ENCODE assay signal across 13 cellular contexts in genomic region chr9:86349271-86349670, GRCh38. TPM values are rescaled to one million over a fixed set of nuclear protein-coding genes. Genes with fewer than 3 reads are reported as not detected.
DNase-seq lines count a peak whose midpoint lies in the region; ATAC-seq and TF ChIP-seq lines count a peak whose summit lies in the region.
"Had no signal": no experiment of that assay in that cellular context is flagged by ENCODE, and none has a peak within 500 bp of the region (broad histone marks: within the 10 kb centered on the region; RNA-seq: fewer than 3 reads in every experiment).

No MANE protein-coding gene starts in this region.

- peak overlapping the region; percentile 99 for H3K4me2 ChIP-seq in osteoblast (ENCODE audit: insufficient read depth, low read length)

- POLR2A ChIA-PET in activated CD4-positive, alpha-beta memory T cell treated with anti-CD3 and anti-CD28 coated beads for 36 hours (lab: Charles Lee) = interaction anchor here (1.0 to 1.5 kb wide), 2 partner anchors 9 to 67 kb away, joined by 3 read pairs; partner anchors contain the start of gene ISCA1
- POLR2A ChIA-PET in activated CD4-positive, alpha-beta memory T cell treated with anti-CD3 and anti-CD28 coated beads, Interleukin-2, amount 10 ng/mL, durations not matched to agents 7 days and 5 days (lab: Charles Lee) = interaction anchor here (1.5 to 3.7 kb wide), 2 partner anchors 9 to 11 kb away, joined by 4 to 18 read pairs; no protein-coding TSS in a partner anchor

- no peak overlapping the region for H2AFZ ChIP-seq in osteoblast (ENCODE audit: low read length)

- peaks cover 50% of the 10 kb centered on the region for H3K4me1 Mint-ChIP-seq in activated CD4-positive, alpha-beta memory T cell treated with anti-CD3 and anti-CD28 coated beads for 36 hours (ENCODE audit: low read depth)
- peaks cover 61% of the 10 kb centered on the region for H3K4me1 Mint-ChIP-seq in activated CD4-positive, alpha-beta memory T cell treated with anti-CD3 and anti-CD28 coated beads, Interleukin-2, amount 10 ng/mL, durations not matched to agents 7 days and 5 days
- H3K4me1 Mint-ChIP-seq in effector memory CD8-positive, alpha-beta T cell (ENCODE audit: low read depth in 2 of 2) = peaks cover 43 to 63% of the 10 kb centered on the region in 2 donors
- peaks cover 41% of the 10 kb centered on the region for H3K4me1 Mint-ChIP-seq in stimulated activated naive CD8-positive, alpha-beta T cell treated with anti-CD3 and anti-CD28 coated beads, Interleukin-15, amount 100 ng/mL, for 72 hours

- DNase-seq in activated CD4-positive, alpha-beta memory T cell treated with anti-CD3 and anti-CD28 coated beads for 36 hours = no peak
- DNase-seq in activated CD4-positive, alpha-beta memory T cell treated with anti-CD3 and anti-CD28 coated beads, Interleukin-2, amount 10 ng/mL, durations not matched to agents 7 days and 5 days = no peak
- DNase-seq in NCI-H1048 (lab: John Stamatoyannopoulos, UW) = peak; percentile 73
- no peak for DNase-seq in effector memory CD8-positive, alpha-beta T cell
- no peak for DNase-seq in osteoblast (ENCODE audit: insufficient read length, low spot score, missing footprints)
- no peak for DNase-seq in KG1 (lab: John Stamatoyannopoulos, UW)
- DNase-seq in stimulated activated naive CD8-positive, alpha-beta T cell treated with anti-CD3 and anti-CD28 coated beads, Interleukin-15, amount 100 ng/mL, for 72 hours = no peak
- DNase-seq in SIG-M5 (lab: John Stamatoyannopoulos, UW) = no peak
- DNase-seq: colonic mucosa; NCI-H1436 treated with DMSO at 0.1 percent for 48 hours; ovary; stimulated activated CD4-positive, alpha-beta T cell treated with anti-CD3 and anti-CD28 coated beads, Interleukin-12 subunit alpha, Interleukin-12 subunit beta, amount 100 ng/mL, for 4 hours had no signal

- no peak overlapping the region for H3K27ac ChIP-seq in osteoblast (ENCODE audit: low read depth, low read length)
- H3K27ac ChIP-seq: colonic mucosa, esophagus muscularis mucosa, ovary had no signal

- H3K27ac Mint-ChIP-seq in activated CD4-positive, alpha-beta memory T cell treated with anti-CD3 and anti-CD28 coated beads for 36 hours = peak overlapping the region; percentile 36
- H3K27ac Mint-ChIP-seq in activated CD4-positive, alpha-beta memory T cell treated with anti-CD3 and anti-CD28 coated beads, Interleukin-2, amount 10 ng/mL, durations not matched to agents 7 days and 5 days = no peak overlapping the region
- peak overlapping the region in 1 of 2 donors; percentile 79 for H3K27ac Mint-ChIP-seq in effector memory CD8-positive, alpha-beta T cell
- no peak overlapping the region for H3K27ac Mint-ChIP-seq in stimulated activated naive CD8-positive, alpha-beta T cell treated with anti-CD3 and anti-CD28 coated beads, Interleukin-15, amount 100 ng/mL, for 72 hours

- no peak overlapping the region for H3K4me3 ChIP-seq in osteoblast (ENCODE audit: insufficient read depth, low read length)
- H3K4me3 ChIP-seq: colonic mucosa, ovary had no signal

- intact Hi-C loops in activated CD4-positive, alpha-beta memory T cell treated with anti-CD3 and anti-CD28 coated beads for 36 hours (cut with micrococcal nuclease) = loop anchor here (5.0 kb wide), 1 partner anchor 247 kb away; no protein-coding TSS in a partner anchor

- H3K36me3 ChIP-seq in osteoblast (ENCODE audit: insufficient read depth, low read length) = peaks cover 31% of the 10 kb centered on the region
- H3K36me3 ChIP-seq: colonic mucosa, ovary had no signal

- H3K4me3 Mint-ChIP-seq in activated CD4-positive, alpha-beta memory T cell treated with anti-CD3 and anti-CD28 coated beads for 36 hours = no peak overlapping the region
- no peak overlapping the region for H3K4me3 Mint-ChIP-seq in activated CD4-positive, alpha-beta memory T cell treated with anti-CD3 and anti-CD28 coated beads, Interleukin-2, amount 10 ng/mL, durations not matched to agents 7 days and 5 days
- H3K4me3 Mint-ChIP-seq in effector memory CD8-positive, alpha-beta T cell = peak overlapping the region; percentile 49 to 96
- H3K4me3 Mint-ChIP-seq in stimulated activated naive CD8-positive, alpha-beta T cell treated with anti-CD3 and anti-CD28 coated beads, Interleukin-15, amount 100 ng/mL, for 72 hours = peak overlapping the region in 1 of 2 donors; percentile 54

- H3K27me3 ChIP-seq in osteoblast (ENCODE audit: insufficient read depth, low read length) = no peaks in the 10 kb centered on the region
- H3K27me3 ChIP-seq: colonic mucosa, esophagus muscularis mucosa, ovary had no signal

- H3K4me1 ChIP-seq in osteoblast (ENCODE audit: insufficient read depth, low read length) = peaks cover 34% of the 10 kb centered on the region

- no peak for TF ChIP-seq CTCF in osteoblast (IDR thresholded peaks at IDR 0.05; ENCODE audit: extremely low read depth, low read depth, low read length)

- no peak for ATAC-seq in effector memory CD8-positive, alpha-beta T cell (replicated peaks)
- ATAC-seq in stimulated activated naive CD8-positive, alpha-beta T cell treated with anti-CD3 and anti-CD28 coated beads, Interleukin-15, amount 100 ng/mL, for 72 hours = no peak

- H3K9me3 Mint-ChIP-seq in activated CD4-positive, alpha-beta memory T cell treated with anti-CD3 and anti-CD28 coated beads for 36 hours = no peaks in the 10 kb centered on the region
- no peaks in the 10 kb centered on the region for H3K9me3 Mint-ChIP-seq in activated CD4-positive, alpha-beta memory T cell treated with anti-CD3 and anti-CD28 coated beads, Interleukin-2, amount 10 ng/mL, durations not matched to agents 7 days and 5 days
- H3K9me3 Mint-ChIP-seq in effector memory CD8-positive, alpha-beta T cell = no peaks in the 10 kb centered on the region
- H3K9me3 Mint-ChIP-seq in stimulated activated naive CD8-positive, alpha-beta T cell treated with anti-CD3 and anti-CD28 coated beads, Interleukin-15, amount 100 ng/mL, for 72 hours = no peaks in the 10 kb centered on the region

- H4K20me1 ChIP-seq in osteoblast (ENCODE audit: insufficient read depth, low read length) = peaks cover 16% of the 10 kb centered on the region

- H3K9me3 ChIP-seq in osteoblast (ENCODE audit: low read depth, low read length) = no peaks in the 10 kb centered on the region
- H3K9me3 ChIP-seq: colonic mucosa, esophagus muscularis mucosa, ovary had no signal

- H3K27me3 Mint-ChIP-seq in activated CD4-positive, alpha-beta memory T cell treated with anti-CD3 and anti-CD28 coated beads for 36 hours = no peaks in the 10 kb centered on the region
- H3K27me3 Mint-ChIP-seq in activated CD4-positive, alpha-beta memory T cell treated with anti-CD3 and anti-CD28 coated beads, Interleukin-2, amount 10 ng/mL, durations not matched to agents 7 days and 5 days = no peaks in the 10 kb centered on the region
- H3K27me3 Mint-ChIP-seq in effector memory CD8-positive, alpha-beta T cell = no peaks in the 10 kb centered on the region
- H3K27me3 Mint-ChIP-seq in stimulated activated naive CD8-positive, alpha-beta T cell treated with anti-CD3 and anti-CD28 coated beads, Interleukin-15, amount 100 ng/mL, for 72 hours = no peaks in the 10 kb centered on the region

- H3K36me3 Mint-ChIP-seq in activated CD4-positive, alpha-beta memory T cell treated with anti-CD3 and anti-CD28 coated beads for 36 hours = peaks cover 54% of the 10 kb centered on the region
- peaks cover 73% of the 10 kb centered on the region for H3K36me3 Mint-ChIP-seq in activated CD4-positive, alpha-beta memory T cell treated with anti-CD3 and anti-CD28 coated beads, Interleukin-2, amount 10 ng/mL, durations not matched to agents 7 days and 5 days (ENCODE audit: low read depth)
- peaks cover 60% of the 10 kb centered on the region for H3K36me3 Mint-ChIP-seq in effector memory CD8-positive, alpha-beta T cell (ENCODE audit: insufficient read depth)

- CTCF ChIA-PET in activated CD4-positive, alpha-beta memory T cell treated with anti-CD3 and anti-CD28 coated beads for 36 hours (lab: Charles Lee) = no interaction called here
- CTCF ChIA-PET in activated CD4-positive, alpha-beta memory T cell treated with anti-CD3 and anti-CD28 coated beads, Interleukin-2, amount 10 ng/mL, durations not matched to agents 7 days and 5 days (lab: Charles Lee) = no interaction called here

- H3K79me2 ChIP-seq in osteoblast (ENCODE audit: insufficient read depth, low read length) = peaks cover 90% of the 10 kb centered on the region

RNA-seq across cellular contexts. Expression of gene TUT7, which starts 4.9 kb away (rescaled TPM):
- 10 to 100 TPM; 50.7 to 56.8 TPM for total RNA-seq in activated CD4-positive, alpha-beta memory T cell treated with anti-CD3 and anti-CD28 coated beads for 36 hours
- 10 to 100 TPM; 59.3 to 63.1 TPM for total RNA-seq in activated CD4-positive, alpha-beta memory T cell treated with anti-CD3 and anti-CD28 coated beads, Interleukin-2, amount 10 ng/mL, durations not matched to agents 7 days and 5 days
- 39.8 and 46.9 TPM in 2 replicates for total RNA-seq in osteoblast

Comparison
In these comparisons a context has a peak if more than half of its experiments do, and no peak if none do; other contexts are left out.
1. H3K4me3 Mint-ChIP-seq: peak in effector memory CD8-positive, alpha-beta T cell (2 of 2); none in activated CD4-positive, alpha-beta memory T cell treated with anti-CD3 and anti-CD28 coated beads for 36 hours (single experiment) and activated CD4-positive, alpha-beta memory T cell treated with anti-CD3 and anti-CD28 coated beads, Interleukin-2, amount 10 ng/mL, durations not matched to agents 7 days and 5 days (single experiment).